In the genomic region with DNA sequence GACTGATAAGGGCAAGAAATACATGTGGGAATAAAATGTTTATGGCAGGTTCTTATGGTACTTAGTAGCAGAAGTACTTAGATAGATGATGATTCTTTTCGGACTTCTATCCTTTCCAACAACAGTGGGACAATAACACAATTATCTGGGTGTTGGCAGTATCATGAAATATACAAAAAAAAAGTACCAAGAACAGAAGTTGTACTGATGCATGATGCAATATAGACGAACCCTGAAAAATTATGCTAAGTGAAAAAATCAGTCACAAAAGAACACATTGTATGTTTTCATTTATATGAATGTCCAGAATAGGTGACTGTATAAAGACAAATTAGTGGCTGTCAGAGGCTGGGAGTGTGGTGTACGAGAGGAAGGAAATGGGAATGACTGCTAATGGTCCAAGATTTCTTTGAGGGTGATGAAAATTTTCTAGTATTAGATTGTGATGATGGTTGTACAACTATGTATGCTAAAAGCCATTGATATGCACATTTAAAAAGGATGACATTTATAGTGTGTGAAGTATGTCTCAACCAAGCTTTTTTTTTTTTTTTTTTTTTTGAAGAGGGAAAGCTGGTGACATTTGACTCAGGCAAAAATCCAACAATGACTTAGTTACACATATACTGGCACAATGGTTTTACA, we compare ENCODE assay signal across 19 cellular contexts. TPM values are rescaled to one million over a fixed set of nuclear protein-coding genes. Genes with fewer than 3 reads are reported as not detected.
A peak's percentile ranks its signal among the peaks of the same experiment; 100 is the strongest.
DNase-seq lines count a peak whose midpoint lies in the region; ATAC-seq and FAIRE-seq lines count a peak whose summit lies in the region.
"Had no signal": no experiment of that assay in that cellular context is flagged by ENCODE, and none has a peak within 500 bp of the region (broad histone marks: within the 10 kb centered on the region; RNA-seq: fewer than 3 reads in every experiment).

No MANE protein-coding gene starts in this region.

- ATAC-seq in stimulated activated naive CD8-positive, alpha-beta T cell treated with anti-CD3 and anti-CD28 coated beads, Interleukin-15, Interleukin-2, amounts not matched to agents 100 U/mL and 50 U/mL, for 24 hours, result no peak
- no peak for ATAC-seq in activated T-helper 17 cell treated with anti-CD3 and anti-CD28 coated beads, Interleukin-2, amount 50 U/mL, for 72 hours (replicated peaks)
- no peak for ATAC-seq in HG03442 (IDR thresholded peaks at IDR 0.05; ENCODE audit: unreplicated experiment)
- ATAC-seq in GM21825 (IDR thresholded peaks at IDR 0.05; ENCODE audit: unreplicated experiment), result no peak
- ATAC-seq in GM19467 (IDR thresholded peaks at IDR 0.05; ENCODE audit: unreplicated experiment), result no peak
- ATAC-seq: stimulated activated naive B cell treated with anti-CD40 and anti-IgM and Interleukin-4, amounts not matched to agents 10 μg/mL and 1 μg/mL and 100 μg/mL, for 72 hours had no signal

- H3K4me3 Mint-ChIP-seq in stimulated activated naive CD8-positive, alpha-beta T cell treated with anti-CD3 and anti-CD28 coated beads, Interleukin-15, Interleukin-2, amounts not matched to agents 100 ng/mL and 50 ng/mL, for 24 hours, result no peak overlapping the region
- no peak overlapping the region for H3K4me3 Mint-ChIP-seq in activated T-helper 17 cell treated with anti-CD3 and anti-CD28 coated beads, Interleukin-2, amount 50 U/mL, for 72 hours
- H3K4me3 Mint-ChIP-seq: endodermal cell; stimulated activated naive B cell treated with anti-CD40 and anti-IgM and Interleukin-4, amounts not matched to agents 10 μg/mL and 1 μg/mL and 100 μg/mL, for 72 hours had no signal

- no peaks in the 10 kb centered on the region for H3K27me3 Mint-ChIP-seq in stimulated activated naive CD8-positive, alpha-beta T cell treated with anti-CD3 and anti-CD28 coated beads, Interleukin-15, Interleukin-2, amounts not matched to agents 100 ng/mL and 50 ng/mL, for 24 hours
- no peaks in the 10 kb centered on the region for H3K27me3 Mint-ChIP-seq in activated T-helper 17 cell treated with anti-CD3 and anti-CD28 coated beads, Interleukin-2, amount 50 U/mL, for 72 hours
- H3K27me3 Mint-ChIP-seq: stimulated activated naive B cell treated with anti-CD40 and anti-IgM and Interleukin-4, amounts not matched to agents 10 μg/mL and 1 μg/mL and 100 μg/mL, for 72 hours had no signal

- peak overlapping the region; percentile 33 for H3K27ac Mint-ChIP-seq in stimulated activated naive CD8-positive, alpha-beta T cell treated with anti-CD3 and anti-CD28 coated beads, Interleukin-15, Interleukin-2, amounts not matched to agents 100 ng/mL and 50 ng/mL, for 24 hours
- peak overlapping the region; percentile 21 for H3K27ac Mint-ChIP-seq in activated T-helper 17 cell treated with anti-CD3 and anti-CD28 coated beads, Interleukin-2, amount 50 U/mL, for 72 hours
- H3K27ac Mint-ChIP-seq: stimulated activated naive B cell treated with anti-CD40 and anti-IgM and Interleukin-4, amounts not matched to agents 10 μg/mL and 1 μg/mL and 100 μg/mL, for 72 hours had no signal

- peaks cover 82% of the 10 kb centered on the region for H3K36me3 Mint-ChIP-seq in stimulated activated naive CD8-positive, alpha-beta T cell treated with anti-CD3 and anti-CD28 coated beads, Interleukin-15, Interleukin-2, amounts not matched to agents 100 ng/mL and 50 ng/mL, for 24 hours (ENCODE audit: low read depth)
- peaks cover 97% of the 10 kb centered on the region for H3K36me3 Mint-ChIP-seq in activated T-helper 17 cell treated with anti-CD3 and anti-CD28 coated beads, Interleukin-2, amount 50 U/mL, for 72 hours (ENCODE audit: low read depth)

- H3K9me3 Mint-ChIP-seq in stimulated activated naive CD8-positive, alpha-beta T cell treated with anti-CD3 and anti-CD28 coated beads, Interleukin-15, Interleukin-2, amounts not matched to agents 100 ng/mL and 50 ng/mL, for 24 hours, result no peaks in the 10 kb centered on the region
- no peaks in the 10 kb centered on the region for H3K9me3 Mint-ChIP-seq in activated T-helper 17 cell treated with anti-CD3 and anti-CD28 coated beads, Interleukin-2, amount 50 U/mL, for 72 hours
- H3K9me3 Mint-ChIP-seq: endodermal cell; stimulated activated naive B cell treated with anti-CD40 and anti-IgM and Interleukin-4, amounts not matched to agents 10 μg/mL and 1 μg/mL and 100 μg/mL, for 72 hours had no signal

- peaks cover 27% of the 10 kb centered on the region for H3K4me1 Mint-ChIP-seq in stimulated activated naive CD8-positive, alpha-beta T cell treated with anti-CD3 and anti-CD28 coated beads, Interleukin-15, Interleukin-2, amounts not matched to agents 100 ng/mL and 50 ng/mL, for 24 hours (ENCODE audit: low read depth)
- H3K4me1 Mint-ChIP-seq in activated T-helper 17 cell treated with anti-CD3 and anti-CD28 coated beads, Interleukin-2, amount 50 U/mL, for 72 hours, result peaks cover 4% of the 10 kb centered on the region
- H3K4me1 Mint-ChIP-seq: endodermal cell had no signal

- DNase-seq in stimulated activated naive CD8-positive, alpha-beta T cell treated with anti-CD3 and anti-CD28 coated beads, Interleukin-15, Interleukin-2, amounts not matched to agents 100 U/mL and 50 U/mL, for 24 hours, result no peak
- DNase-seq: activated CD4-positive, alpha-beta T cell treated with anti-CD3 and anti-CD28 coated beads, Interleukin-2, amount 50 U/mL, for 1 hour; AML-193; amygdala; endodermal cell; glutamatergic neuron; NCI-H1417; NCI-H526 treated with DMSO at 0.1 percent for 48 hours; SHP77 treated with DMSO at 0.1 percent for 48 hours; sigmoid colon; stimulated activated naive B cell treated with anti-CD40 and anti-IgM and Interleukin-4, amounts not matched to agents 10 μg/mL and 1 μg/mL and 100 μg/mL, for 72 hours; trophoblast cell had no signal

- peak; percentile 9 for FAIRE-seq in islet of Langerhans (lab: Jason Lieb, UNC)
- FAIRE-seq: H1 had no signal

RNA-seq across cellular contexts. Expression of a gene that starts 20.0 kb away (rescaled TPM):
- 10 to 100 TPM; 20.8 to 31.4 TPM for total RNA-seq in activated T-helper 17 cell treated with anti-CD3 and anti-CD28 coated beads, Interleukin-2, amount 50 U/mL, for 72 hours

RNA-seq across cellular contexts. Expression of a gene that starts 21.1 kb away (rescaled TPM):
- 10 to 100 TPM; 52.1 to 67.4 TPM for total RNA-seq in activated T-helper 17 cell treated with anti-CD3 and anti-CD28 coated beads, Interleukin-2, amount 50 U/mL, for 72 hours

RNA-seq across cellular contexts. Expression of a gene that starts 31.9 kb away (rescaled TPM):
- under 1 TPM in 1 of 2 donors, not detected in 1; 0.08 TPM for total RNA-seq in activated T-helper 17 cell treated with anti-CD3 and anti-CD28 coated beads, Interleukin-2, amount 50 U/mL, for 72 hours
- total RNA-seq: H1 had no signal
